12 cellular contexts compared by ENCODE assay signal in genomic region chr14:61703342-61704129, GRCh38. TPM values are rescaled to one million over a fixed set of nuclear protein-coding genes. Genes with fewer than 3 reads are reported as not detected.
DNase-seq lines count a peak whose midpoint lies in the region; ATAC-seq, FAIRE-seq and TF ChIP-seq lines count a peak whose summit lies in the region.
"Had no signal": no experiment of that assay in that cellular context is flagged by ENCODE, and none has a peak within 500 bp of the region (broad histone marks: within the 10 kb centered on the region; RNA-seq: fewer than 3 reads in every experiment).

No MANE protein-coding gene starts in this region.

- no peak overlapping the region for H3K4me3 ChIP-seq in GM23338

- H3K9me3 Mint-ChIP-seq in GM23338, result no peaks in the 10 kb centered on the region
- H3K9me3 Mint-ChIP-seq in activated T-helper 2 cell treated with anti-CD3 and anti-CD28 coated beads, Interferon-gamma antibody, Interleukin-2, Interleukin-4, amounts not matched to agents 10 μg/mL and 5 μg/mL and 100 μg/mL, durations not matched to agents 14 hours and 24 hours and 36 hours, result no peaks in the 10 kb centered on the region
- peaks cover 0 to 2% (median 0%) of the 10 kb centered on the region in 9 donors for H3K9me3 Mint-ChIP-seq in naive thymus-derived CD8-positive, alpha-beta T cell
- H3K9me3 Mint-ChIP-seq: nephron had no signal

- no peak overlapping the region; the same call in 2 of the 3 replicates for H3K4me3 Mint-ChIP-seq in GM23338
- no peak overlapping the region for H3K4me3 Mint-ChIP-seq in activated T-helper 2 cell treated with anti-CD3 and anti-CD28 coated beads, Interferon-gamma antibody, Interleukin-2, Interleukin-4, amounts not matched to agents 10 μg/mL and 5 μg/mL and 100 μg/mL, durations not matched to agents 14 hours and 24 hours and 36 hours (ENCODE audit: low read depth)
- H3K4me3 Mint-ChIP-seq in naive thymus-derived CD8-positive, alpha-beta T cell, result peak overlapping the region in 4 of 10 donors; percentile 15 to 36 (median 24)
- H3K4me3 Mint-ChIP-seq: nephron had no signal

- H2AFZ ChIP-seq in GM23338, result no peak overlapping the region

- H3K4me1 Mint-ChIP-seq in GM23338, result peaks cover 58% of the 10 kb centered on the region
- H3K4me1 Mint-ChIP-seq in activated T-helper 2 cell treated with anti-CD3 and anti-CD28 coated beads, Interferon-gamma antibody, Interleukin-2, Interleukin-4, amounts not matched to agents 10 μg/mL and 5 μg/mL and 100 μg/mL, durations not matched to agents 14 hours and 24 hours and 36 hours (ENCODE audit: low read depth), result peaks cover 67% of the 10 kb centered on the region
- H3K4me1 Mint-ChIP-seq in naive thymus-derived CD8-positive, alpha-beta T cell, result peaks cover 25 to 87% (median 75%) of the 10 kb centered on the region in 4 donors

- no peak overlapping the region for H3K27ac ChIP-seq in GM23338 (ENCODE audit: low read depth)

- peaks cover 100% of the 10 kb centered on the region for H3K79me2 ChIP-seq in GM23338 (replicated peaks; ENCODE audit: insufficient read depth)

- TF ChIP-seq POLR2A in GM12891 (IDR thresholded peaks at IDR 0.05; ENCODE audit: low read depth, low read length), result no peak

- intact Hi-C loops in activated T-helper 2 cell treated with anti-CD3 and anti-CD28 coated beads, Interferon-gamma antibody, Interleukin-2, Interleukin-4, amounts not matched to agents 10 μg/mL and 5 μg/mL and 100 μg/mL, durations not matched to agents 14 hours and 24 hours and 36 hours (cut with micrococcal nuclease), result loop anchor here (1.0 to 2.0 kb wide), 3 partner anchors 10 to 41 kb away; no protein-coding TSS in a partner anchor

- FAIRE-seq in GM12891 (lab: Jason Lieb, UNC), result peak; percentile 73

- H3K27me3 ChIP-seq in GM23338 (ENCODE audit: insufficient read depth), result no peaks in the 10 kb centered on the region

- no peak for TF ChIP-seq CTCF in GM23338 (conservative IDR thresholded peaks at IDR 0.05; ENCODE audit: low read depth in 2 of 2)

- ATAC-seq in GM23338, result no peak; the same call in 2 of the 3 replicates
- no peak for ATAC-seq in naive thymus-derived CD8-positive, alpha-beta T cell
- no peak for ATAC-seq in HG02970 (IDR thresholded peaks at IDR 0.05; ENCODE audit: low FRiP score, unreplicated experiment)

- H3K9me2 ChIP-seq in GM23338 (ENCODE audit: insufficient read depth), result no peaks in the 10 kb centered on the region

- DNase-seq in GM12891 (ENCODE audit: insufficient read length, low spot score) (no peak), GM23338 (ENCODE audit: low spot score) (no peak), EL (no peak), NCI-H2227 (lab: John Stamatoyannopoulos, UW; ENCODE audit: unreplicated experiment) (no peak)
- no peak for DNase-seq in activated T-helper 2 cell treated with anti-CD3 and anti-CD28 coated beads, Interferon-gamma antibody, Interleukin-2, Interleukin-4, amounts not matched to agents 10 μg/mL and 5 μg/mL and 100 μg/mL, durations not matched to agents 14 hours and 24 hours and 36 hours (ENCODE audit: low spot score)
- DNase-seq in naive thymus-derived CD8-positive, alpha-beta T cell, result no peak
- DNase-seq in activated CD4-positive, alpha-beta T cell treated with anti-CD3 and anti-CD28 coated beads for 4 hours, result no peak
- DNase-seq: amygdala, NCI-H2029 treated with DMSO at 0.1 percent for 48 hours, OCI-M1 had no signal

- no peaks in the 10 kb centered on the region for H3K36me3 ChIP-seq in GM23338 (ENCODE audit: insufficient read depth)

- no peak overlapping the region for H3K27ac Mint-ChIP-seq in GM23338
- peak overlapping the region; percentile 36 for H3K27ac Mint-ChIP-seq in activated T-helper 2 cell treated with anti-CD3 and anti-CD28 coated beads, Interferon-gamma antibody, Interleukin-2, Interleukin-4, amounts not matched to agents 10 μg/mL and 5 μg/mL and 100 μg/mL, durations not matched to agents 14 hours and 24 hours and 36 hours
- H3K27ac Mint-ChIP-seq in naive thymus-derived CD8-positive, alpha-beta T cell, result peak overlapping the region in 7 of 10 donors; percentile 3 to 45 (median 20)
- H3K27ac Mint-ChIP-seq: nephron had no signal

- H4K20me1 ChIP-seq in GM23338 (replicated peaks; ENCODE audit: insufficient read depth), result peaks cover 66% of the 10 kb centered on the region

- H3F3A ChIP-seq in GM23338 (replicated peaks; ENCODE audit: low read depth), result no peaks in the 10 kb centered on the region

- peaks cover 66% of the 10 kb centered on the region for H3K4me1 ChIP-seq in GM23338 (ENCODE audit: insufficient read depth)

- H3K36me3 Mint-ChIP-seq in GM23338 (ENCODE audit: low read depth), result peaks cover 7% of the 10 kb centered on the region; the same call in 2 of the 3 replicates
- peaks cover 44% of the 10 kb centered on the region for H3K36me3 Mint-ChIP-seq in activated T-helper 2 cell treated with anti-CD3 and anti-CD28 coated beads, Interferon-gamma antibody, Interleukin-2, Interleukin-4, amounts not matched to agents 10 μg/mL and 5 μg/mL and 100 μg/mL, durations not matched to agents 14 hours and 24 hours and 36 hours (ENCODE audit: low read depth)
- peaks cover 0 to 4% (median 4%) of the 10 kb centered on the region in 3 donors for H3K36me3 Mint-ChIP-seq in naive thymus-derived CD8-positive, alpha-beta T cell

- POLR2A ChIA-PET in naive thymus-derived CD8-positive, alpha-beta T cell (lab: Charles Lee), result interaction anchor here (0.7 to 1.0 kb wide), 2 partner anchors 9 to 65 kb away, joined by 3 read pairs; partner anchors contain the start of gene HIF1A

- H3K27me3 Mint-ChIP-seq in GM23338 (ENCODE audit: insufficient read depth, low read depth, poor library complexity), result no peaks in the 10 kb centered on the region
- no peaks in the 10 kb centered on the region for H3K27me3 Mint-ChIP-seq in activated T-helper 2 cell treated with anti-CD3 and anti-CD28 coated beads, Interferon-gamma antibody, Interleukin-2, Interleukin-4, amounts not matched to agents 10 μg/mL and 5 μg/mL and 100 μg/mL, durations not matched to agents 14 hours and 24 hours and 36 hours (ENCODE audit: low read depth)
- no peaks in the 10 kb centered on the region for H3K27me3 Mint-ChIP-seq in naive thymus-derived CD8-positive, alpha-beta T cell

- H3K4me2 ChIP-seq in GM23338, result peak overlapping the region; percentile 42

TF ChIP-seq in GM12891, 5 proteins besides CTCF, POLR2A, EP300 and RAD21:
- no peak for TF ChIP-seq POU2F2 (IDR thresholded peaks at IDR 0.05; ENCODE audit: low read depth, low read length)
- no peak for TF ChIP-seq PAX5 (IDR thresholded peaks at IDR 0.05; ENCODE audit: insufficient read depth, low read length, severe bottlenecking)
- TF ChIP-seq SPI1 (IDR thresholded peaks at IDR 0.05; ENCODE audit: low read depth, low read length), result no peak
- no peak for TF ChIP-seq TAF1 (IDR thresholded peaks at IDR 0.05; ENCODE audit: low read depth, low read length)
- TF ChIP-seq POLR2AphosphoS5 (IDR thresholded peaks at IDR 0.05; ENCODE audit: low read depth, low read length), result no peak

TF ChIP-seq in GM23338, 12 proteins besides CTCF, POLR2A, EP300 and RAD21 (continues in another document):
- TF ChIP-seq JUNB (IDR thresholded peaks at IDR 0.05; ENCODE audit: unreplicated experiment), result no peak
- no peak for TF ChIP-seq EZH2phosphoT487 (IDR thresholded peaks at IDR 0.05; ENCODE audit: unreplicated experiment)
- TF ChIP-seq EZH2 (IDR thresholded peaks at IDR 0.05; ENCODE audit: low read depth, unreplicated experiment), result no peak
- TF ChIP-seq, protein P1, sequence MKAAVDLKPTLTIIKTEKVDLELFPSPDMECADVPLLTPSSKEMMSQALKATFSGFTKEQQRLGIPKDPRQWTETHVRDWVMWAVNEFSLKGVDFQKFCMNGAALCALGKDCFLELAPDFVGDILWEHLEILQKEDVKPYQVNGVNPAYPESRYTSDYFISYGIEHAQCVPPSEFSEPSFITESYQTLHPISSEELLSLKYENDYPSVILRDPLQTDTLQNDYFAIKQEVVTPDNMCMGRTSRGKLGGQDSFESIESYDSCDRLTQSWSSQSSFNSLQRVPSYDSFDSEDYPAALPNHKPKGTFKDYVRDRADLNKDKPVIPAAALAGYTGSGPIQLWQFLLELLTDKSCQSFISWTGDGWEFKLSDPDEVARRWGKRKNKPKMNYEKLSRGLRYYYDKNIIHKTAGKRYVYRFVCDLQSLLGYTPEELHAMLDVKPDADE (IDR thresholded peaks at IDR 0.05), result no peak
- TF ChIP-seq ZNF114 (CRISPR knock-in tag; IDR thresholded peaks at IDR 0.05), result no peak
- no peak for TF ChIP-seq CREB1 (CRISPR knock-in tag; IDR thresholded peaks at IDR 0.05; ENCODE audit: low read depth)
- TF ChIP-seq STAT1 (IDR thresholded peaks at IDR 0.05; ENCODE audit: unreplicated experiment), result no peak

RNA-seq across cellular contexts. Expression of gene HIF1A, which starts 8.2 kb away (rescaled TPM):
- polyA plus RNA-seq in GM12891 (2012; ENCODE audit: low read depth, missing spikeins), result 28.8 TPM
- total RNA-seq in GM23338 (2014; rRNA removed; shearing (Covaris generic)), result 242 and 253 TPM in 2 replicates
- polyA plus RNA-seq in GM23338 (2016; fragmentation: Nextera tagmentation; extraction: Ambion mirVana), result 109 and 113 TPM in 2 replicates
- 131 and 138 TPM in 2 replicates for total RNA-seq in activated T-helper 2 cell treated with anti-CD3 and anti-CD28 coated beads, Interferon-gamma antibody, Interleukin-2, Interleukin-4, amounts not matched to agents 10 μg/mL and 5 μg/mL and 100 μg/mL, durations not matched to agents 14 hours and 24 hours and 36 hours
- 10 to 100 TPM; 91.4 to 97.5 TPM for total RNA-seq in naive thymus-derived CD8-positive, alpha-beta T cell
- polyA plus RNA-seq in naive thymus-derived CD8-positive, alpha-beta T cell, result 10 to 100 TPM; 51.7 to 63.5 (median 54.4) TPM

RNA-seq across cellular contexts. Expression of gene SNAPC1, which starts 58.7 kb away (rescaled TPM):
- 4.7 TPM for polyA plus RNA-seq in GM12891 (2012; ENCODE audit: low read depth, missing spikeins)
- 14.8 and 19.5 TPM in 2 replicates for total RNA-seq in GM23338 (2014; rRNA removed; shearing (Covaris generic))
- 28.8 and 33.4 TPM in 2 replicates for polyA plus RNA-seq in GM23338 (2016; fragmentation: Nextera tagmentation; extraction: Ambion mirVana)
- 10.2 and 10.5 TPM in 2 replicates for total RNA-seq in activated T-helper 2 cell treated with anti-CD3 and anti-CD28 coated beads, Interferon-gamma antibody, Interleukin-2, Interleukin-4, amounts not matched to agents 10 μg/mL and 5 μg/mL and 100 μg/mL, durations not matched to agents 14 hours and 24 hours and 36 hours
- total RNA-seq in naive thymus-derived CD8-positive, alpha-beta T cell, result 1 to 10 TPM; 4.0 to 4.7 TPM
- polyA plus RNA-seq in naive thymus-derived CD8-positive, alpha-beta T cell, result 1 to 10 TPM; 4.1 to 5.6 (median 4.8) TPM
